ENCODE assay signal across 19 cellular contexts in genomic region chr3:196553551-196553950, GRCh38. TPM values are rescaled to one million over a fixed set of nuclear protein-coding genes. Genes with fewer than 3 reads are reported as not detected.
"Had no signal": no experiment of that assay in that cellular context is flagged by ENCODE, and none has a peak within 500 bp of the region (broad histone marks: within the 10 kb centered on the region; RNA-seq: fewer than 3 reads in every experiment).

No MANE protein-coding gene starts in this region.

- H3K4me1 ChIP-seq: esophagus squamous epithelium had no signal

- H3K4me2 ChIP-seq: hepatocyte had no signal

- H3K27me3 Mint-ChIP-seq: naive B cell, type B pancreatic cell had no signal

- H3K79me2 ChIP-seq: hepatocyte had no signal

- H3K4me3 Mint-ChIP-seq: nephron, type B pancreatic cell had no signal

- H2AFZ ChIP-seq: hepatocyte had no signal

- ATAC-seq: foreskin keratinocyte, left colon, left ventricle myocardium superior, sciatic nerve had no signal

- H3K27ac ChIP-seq: esophagus squamous epithelium, foreskin keratinocyte, hepatocyte had no signal

- H3K4me3 ChIP-seq: esophagus squamous epithelium, hepatocyte, lung had no signal

- H3K4me1 Mint-ChIP-seq: nephron had no signal

- H3K27me3 ChIP-seq: esophagus squamous epithelium, foreskin keratinocyte, hepatocyte had no signal

- DNase-seq: esophagus squamous epithelium; foreskin keratinocyte; left colon; left ventricle myocardium superior; mesenchymal stem cell; midbrain; small intestine; stimulated activated CD4-positive, alpha-beta T cell treated with anti-CD3 and anti-CD28 coated beads, Interleukin-2, amount 100 ng/mL, for 48 hours; stimulated activated naive CD4-positive, alpha-beta T cell treated with Interleukin-2 at 50 U/mL for 16 hours had no signal

- H3K27ac Mint-ChIP-seq: nephron, type B pancreatic cell had no signal

RNA-seq across cellular contexts. Expression of gene SMCO1, which starts 38.4 kb away (rescaled TPM):
- total RNA-seq: epithelial cell of proximal tubule, esophagus squamous epithelium, foreskin keratinocyte, hepatocyte, kidney epithelial cell, left colon, lung, osteoblast, pulmonary artery endothelial cell, sciatic nerve had no signal
- polyA plus RNA-seq: foreskin keratinocyte, hepatocyte, lung, small intestine had no signal
